ENCODE assay signal across 17 cellular contexts in the genomic region with DNA sequence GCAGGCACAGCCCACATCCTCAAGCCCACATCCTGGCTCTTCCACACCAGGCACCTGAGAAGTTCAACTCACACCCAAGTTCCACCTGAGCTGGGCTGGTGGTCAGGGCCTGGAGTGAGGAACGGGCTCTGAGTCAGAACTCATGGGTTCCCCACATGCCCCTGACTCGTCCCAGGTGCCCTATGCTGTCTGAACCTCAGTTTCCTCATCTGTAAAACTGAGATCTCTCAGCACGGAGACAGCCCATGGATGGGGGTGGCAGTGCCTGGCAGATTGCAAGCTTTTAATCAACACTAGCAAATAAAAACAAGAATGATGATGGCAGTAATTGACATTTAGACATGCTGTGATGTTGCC.
"Had no signal": no experiment of that assay in that cellular context is flagged by ENCODE, and none has a peak within 500 bp of the region (broad histone marks: within the 10 kb centered on the region; RNA-seq: fewer than 3 reads in every experiment).

No MANE protein-coding gene starts in this region.

- H3K9me3 ChIP-seq: ovary, right lobe of liver had no signal

- H3K4me1 ChIP-seq: right lobe of liver, upper lobe of left lung had no signal

- H3K4me3 ChIP-seq: breast epithelium, ovary, right lobe of liver, smooth muscle cell, upper lobe of left lung had no signal

- H3K27ac ChIP-seq: ovary, right lobe of liver, upper lobe of left lung, VCaP had no signal

- H3K36me3 ChIP-seq: breast epithelium, ovary, right lobe of liver, upper lobe of left lung had no signal

- H3K4me2 ChIP-seq: smooth muscle cell had no signal

- DNase-seq: activated CD4-positive, alpha-beta memory T cell treated with anti-CD3 and anti-CD28 coated beads, Interleukin-2, amount 10 ng/mL, durations not matched to agents 7 days and 5 days; activated CD4-positive, alpha-beta T cell treated with anti-CD3 and anti-CD28 coated beads, Interleukin-2, amount 10 ng/mL, durations not matched to agents 24 days and 14 days; cerebellar nuclear complex; effector memory CD4-positive, alpha-beta T cell; glutamatergic neuron; stimulated activated CD4-positive, alpha-beta T cell treated with anti-CD3 and anti-CD28 coated beads, Interleukin-2, amount 100 ng/mL, for 48 hours; stimulated activated naive CD4-positive, alpha-beta T cell had no signal

- ATAC-seq: activated CD4-positive, CD25-positive, alpha-beta regulatory T cell treated with anti-CD3 and anti-CD28 coated beads, Interleukin-2, amount 50 U/mL, for 24 hours; esophagus mucosa; natural killer cell treated with Interleukin-12 subunit alpha and Interleukin-12 subunit beta and Interleukin-15 and Interleukin-18, amount 100 ng/mL, for 72 hours; right lobe of liver; SK-N-SH treated with all-trans-retinoic acid at 6 μM for 48 hours had no signal

- H3K27me3 ChIP-seq: breast epithelium, ovary, right lobe of liver, upper lobe of left lung had no signal
